18 cellular contexts compared by ENCODE assay signal in genomic region chr1:162367772-162368171, GRCh38. TPM values are rescaled to one million over a fixed set of nuclear protein-coding genes. Genes with fewer than 3 reads are reported as not detected.
A peak's percentile ranks its signal among the peaks of the same experiment; 100 is the strongest.
DNase-seq lines count a peak whose midpoint lies in the region; ATAC-seq, FAIRE-seq and TF ChIP-seq lines count a peak whose summit lies in the region.
"Had no signal": no experiment of that assay in that cellular context is flagged by ENCODE, and none has a peak within 500 bp of the region (broad histone marks: within the 10 kb centered on the region; RNA-seq: fewer than 3 reads in every experiment).

No MANE protein-coding gene starts in this region.

- no peaks in the 10 kb centered on the region for H3K4me1 ChIP-seq in ACC112 (ENCODE audit: control insufficient read depth, insufficient read depth, low read length, unreplicated experiment)
- peaks cover 8% of the 10 kb centered on the region for H3K4me1 ChIP-seq in RWPE2 (ENCODE audit: insufficient read depth, poor library complexity, severe bottlenecking)
- H3K4me1 ChIP-seq in mesodermal cell (ENCODE audit: control insufficient read depth, insufficient read depth, low read length, poor library complexity, severe bottlenecking): peaks cover 10% of the 10 kb centered on the region
- no peaks in the 10 kb centered on the region for H3K4me1 ChIP-seq in sigmoid colon
- H3K4me1 ChIP-seq in pancreas: no peaks in the 10 kb centered on the region

- H3K4me3 Mint-ChIP-seq in activated naive CD8-positive, alpha-beta T cell treated with anti-CD3 and anti-CD28 coated beads, Interleukin-2, amount 50 U/mL, for 24 hours: no peak overlapping the region
- H3K4me3 Mint-ChIP-seq: H9 had no signal

- no peak for TF ChIP-seq EP300 in sigmoid colon (IDR thresholded peaks at IDR 0.05)

- no peak overlapping the region for H3K27ac Mint-ChIP-seq in activated naive CD8-positive, alpha-beta T cell treated with anti-CD3 and anti-CD28 coated beads, Interleukin-2, amount 50 U/mL, for 24 hours
- H3K27ac Mint-ChIP-seq: CD4-positive, alpha-beta memory T cell had no signal

- no peak for FAIRE-seq in pancreas (lab: Jason Lieb, UNC)
- FAIRE-seq: A204.1 had no signal

- ATAC-seq in RWPE2 (ENCODE audit: low read depth) (no peak), GM21381 (IDR thresholded peaks at IDR 0.05; ENCODE audit: unreplicated experiment) (no peak), HG03108 (IDR thresholded peaks at IDR 0.05; ENCODE audit: unreplicated experiment) (no peak), pancreas (no peak)
- ATAC-seq in activated naive CD8-positive, alpha-beta T cell treated with anti-CD3 and anti-CD28 coated beads, Interleukin-2, amount 50 U/mL, for 24 hours: no peak

- H3K79me2 ChIP-seq in ACC112 (ENCODE audit: control insufficient read depth, insufficient read depth, low read length, unreplicated experiment): no peaks in the 10 kb centered on the region

- no peak for TF ChIP-seq POLR2A in sigmoid colon (IDR thresholded peaks at IDR 0.05)

- H3K27me3 ChIP-seq in ACC112 (ENCODE audit: insufficient read depth, low read length) (no peaks in the 10 kb centered on the region), RWPE2 (ENCODE audit: insufficient read depth, poor library complexity, severe bottlenecking) (no peaks in the 10 kb centered on the region), sigmoid colon (no peaks in the 10 kb centered on the region), pancreas (no peaks in the 10 kb centered on the region)
- H3K27me3 ChIP-seq: BLaER1 had no signal

- no peaks in the 10 kb centered on the region for H3K4me1 Mint-ChIP-seq in activated naive CD8-positive, alpha-beta T cell treated with anti-CD3 and anti-CD28 coated beads, Interleukin-2, amount 50 U/mL, for 24 hours
- H3K4me1 Mint-ChIP-seq: CD4-positive, alpha-beta memory T cell had no signal

- no peak for DNase-seq in RWPE2 (ENCODE audit: low spot score)
- peak; percentile 13 for DNase-seq in sigmoid colon
- no peak for DNase-seq in activated naive CD8-positive, alpha-beta T cell treated with anti-CD3 and anti-CD28 coated beads, Interleukin-2, amount 50 U/mL, for 24 hours
- DNase-seq in pancreas: no peak
- DNase-seq: CD4-positive, alpha-beta memory T cell; H9; NCI-H1417; NCI-H187; NCI-H345; RPMI8226 had no signal

- H3K27ac ChIP-seq in ACC112 (ENCODE audit: low read depth, low read length) (no peak overlapping the region), RWPE2 (ENCODE audit: poor library complexity, severe bottlenecking) (peak overlapping the region; percentile 36), mesodermal cell (ENCODE audit: low read depth, low read length, severe bottlenecking) (peak overlapping the region; percentile 23), sigmoid colon (peak overlapping the region in 1 of 4 donors; percentile 64), pancreas (no peak overlapping the region)
- H3K27ac ChIP-seq: BLaER1, KMS-11 had no signal

- 89 to 92% methylated on average over 7 to 8 of the region's 10 CpGs for WGBS in mesodermal cell (ENCODE audit: insufficient coverage in 2 of 2), 2 experiments
- 89 to 91% methylated on average over 10 of the region's 10 CpGs for WGBS in sigmoid colon, 2 donors
- 93 to 94% methylated on average over 10 of the region's 10 CpGs for WGBS in pancreas, 2 donors

- intact Hi-C loops in sigmoid colon (cut with DNase I): no loop called here
- intact Hi-C loops in pancreas (cut with DNase I): no loop called here

- no peaks in the 10 kb centered on the region for H3K36me3 Mint-ChIP-seq in activated naive CD8-positive, alpha-beta T cell treated with anti-CD3 and anti-CD28 coated beads, Interleukin-2, amount 50 U/mL, for 24 hours (ENCODE audit: low read depth)
- H3K36me3 Mint-ChIP-seq: CD4-positive, alpha-beta memory T cell had no signal

- H3K9me3 ChIP-seq in RWPE2 (ENCODE audit: severe bottlenecking) (no peaks in the 10 kb centered on the region), mesodermal cell (ENCODE audit: control insufficient read depth, low read length) (no peaks in the 10 kb centered on the region), sigmoid colon (no peaks in the 10 kb centered on the region), pancreas (no peaks in the 10 kb centered on the region)
- H3K9me3 ChIP-seq: BLaER1 had no signal

- H3K9me3 Mint-ChIP-seq in activated naive CD8-positive, alpha-beta T cell treated with anti-CD3 and anti-CD28 coated beads, Interleukin-2, amount 50 U/mL, for 24 hours: no peaks in the 10 kb centered on the region
- H3K9me3 Mint-ChIP-seq: CD4-positive, alpha-beta memory T cell; H9 had no signal

- no peak overlapping the region for H2AFZ ChIP-seq in ACC112 (ENCODE audit: low read length, unreplicated experiment)

- peak overlapping the region; percentile 90 for H3K4me3 ChIP-seq in ACC112 (ENCODE audit: low read depth, low read length)
- peak overlapping the region; percentile 34 for H3K4me3 ChIP-seq in RWPE2 (ENCODE audit: severe bottlenecking)
- no peak overlapping the region for H3K4me3 ChIP-seq in mesodermal cell (ENCODE audit: extremely low read depth, insufficient read depth, low read length, poor library complexity, severe bottlenecking)
- no peak overlapping the region for H3K4me3 ChIP-seq in sigmoid colon
- H3K4me3 ChIP-seq in pancreas: no peak overlapping the region
- H3K4me3 ChIP-seq: BLaER1 had no signal

- H3K27me3 Mint-ChIP-seq in activated naive CD8-positive, alpha-beta T cell treated with anti-CD3 and anti-CD28 coated beads, Interleukin-2, amount 50 U/mL, for 24 hours: no peaks in the 10 kb centered on the region

- no peak for TF ChIP-seq CTCF in RWPE2 (IDR thresholded peaks at IDR 0.05; ENCODE audit: poor library complexity, severe bottlenecking)
- TF ChIP-seq CTCF in sigmoid colon (IDR thresholded peaks at IDR 0.05): no peak
- TF ChIP-seq CTCF in pancreas (IDR thresholded peaks at IDR 0.05): no peak

- no peaks in the 10 kb centered on the region for H3K36me3 ChIP-seq in ACC112 (ENCODE audit: insufficient read depth, low read length)
- H3K36me3 ChIP-seq in RWPE2 (ENCODE audit: low read depth): no peaks in the 10 kb centered on the region
- H3K36me3 ChIP-seq in mesodermal cell (ENCODE audit: control insufficient read depth, insufficient read depth, low read length): peaks cover 6% of the 10 kb centered on the region
- peaks cover 0 to 6% (median 0%) of the 10 kb centered on the region in 4 donors for H3K36me3 ChIP-seq in sigmoid colon
- H3K36me3 ChIP-seq in pancreas: no peaks in the 10 kb centered on the region
- H3K36me3 ChIP-seq: BLaER1 had no signal

RNA-seq across cellular contexts. Expression of gene SPATA46, which starts 8.9 kb away (rescaled TPM):
- not detected for polyA plus RNA-seq in mesodermal cell (2013, experiment 1 of 2)
- polyA plus RNA-seq in mesodermal cell (2013, experiment 2 of 2): not detected
- total RNA-seq in sigmoid colon: not detected
- polyA plus RNA-seq in sigmoid colon: not detected
- total RNA-seq in pancreas: not detected
- polyA plus RNA-seq in pancreas: not detected
- total RNA-seq: CD4-positive, alpha-beta memory T cell; H9; HT-29 had no signal
- polyA plus RNA-seq: CD4-positive, alpha-beta memory T cell had no signal

RNA-seq across cellular contexts. Expression of gene C1orf226, which starts 13.8 kb away (rescaled TPM):
- 6.2 TPM for polyA plus RNA-seq in mesodermal cell (2013, experiment 1 of 2)
- 5.1 TPM for polyA plus RNA-seq in mesodermal cell (2013, experiment 2 of 2)
- total RNA-seq in sigmoid colon: 10 to 100 TPM in 3 of 4 donors, 1 to 10 TPM in 1; 8.2 to 16.1 (median 12.3) TPM
- polyA plus RNA-seq in sigmoid colon: 10 to 100 TPM in 2 of 3 donors, 1 to 10 TPM in 1; 6.6 to 16.1 (median 14.8) TPM
- 1 to 10 TPM; 2.0 to 4.2 (median 2.6) TPM for total RNA-seq in pancreas
- 1 to 10 TPM; 1.3 to 1.6 TPM for polyA plus RNA-seq in pancreas
- total RNA-seq: CD4-positive, alpha-beta memory T cell had no signal
- polyA plus RNA-seq: CD4-positive, alpha-beta memory T cell had no signal

RNA-seq across cellular contexts. Expression of gene SH2D1B, which starts 44.2 kb away (rescaled TPM):
- polyA plus RNA-seq in mesodermal cell (2013, experiment 1 of 2): not detected
- not detected for polyA plus RNA-seq in mesodermal cell (2013, experiment 2 of 2)
- not detected for total RNA-seq in sigmoid colon
- 1 to 10 TPM in 1 of 3 donors, under 1 TPM in 2; 0.60 to 2.3 (median 0.92) TPM for polyA plus RNA-seq in sigmoid colon
- under 1 TPM in 1 of 6 donors, not detected in 5; 0.06 TPM for total RNA-seq in pancreas
- polyA plus RNA-seq in pancreas: not detected
- total RNA-seq: CD4-positive, alpha-beta memory T cell; H9; HT-29 had no signal

Comparison
In these comparisons a context has a peak if more than half of its experiments do, and no peak if none do; other contexts are left out.
1. H3K27ac ChIP-seq: peak in RWPE2 (single experiment) and mesodermal cell (single experiment); none in ACC112 (single experiment) and pancreas (0 of 4).
2. H3K4me3 ChIP-seq: peak in ACC112 (single experiment) and RWPE2 (single experiment); none in mesodermal cell (single experiment), sigmoid colon (0 of 4) and pancreas (0 of 4).